19 cellular contexts compared by ENCODE assay signal in genomic region chr3:197504239-197505191, GRCh38. TPM values are rescaled to one million over a fixed set of nuclear protein-coding genes. Genes with fewer than 3 reads are reported as not detected.
A peak's percentile ranks its signal among the peaks of the same experiment; 100 is the strongest.
DNase-seq lines count a peak whose midpoint lies in the region; ATAC-seq, FAIRE-seq and TF ChIP-seq lines count a peak whose summit lies in the region.
"Had no signal": no experiment of that assay in that cellular context is flagged by ENCODE, and none has a peak within 500 bp of the region (broad histone marks: within the 10 kb centered on the region; RNA-seq: fewer than 3 reads in every experiment).

No MANE protein-coding gene starts in this region.

- 51% methylated on average over 19 of the region's 22 CpGs for WGBS in HepG2 (ENCODE audit: low lambda C conversion rate)
- 44% methylated on average over 22 of the region's 22 CpGs for WGBS in smooth muscle cell (ENCODE audit: low lambda C conversion rate)
- WGBS in body of pancreas, 2 donors: 65 to 73% methylated on average over 22 of the region's 22 CpGs

- POLR2A ChIA-PET in RWPE1 (lab: Yijun Ruan, JAX; ENCODE audit: low non-redundant PET) (no interaction called here), HepG2 (lab: Yijun Ruan, JAX) (interaction anchor here (1.3 to 1.6 kb wide), 2 partner anchors 33 to 206 kb away, joined by 3 to 5 read pairs; partner anchors contain the start of gene DLG1)

- TF ChIP-seq EP300 in HepG2 (IDR thresholded peaks at IDR 0.05; ENCODE audit: low read depth in 2 of 2, low read length in 2 of 2): no peak
- no peak for TF ChIP-seq EP300 in HepG2 (CRISPR knock-in tag; IDR thresholded peaks at IDR 0.05; ENCODE audit: borderline replicate concordance)

- no peaks in the 10 kb centered on the region for H3K9me3 ChIP-seq in HepG2 (ENCODE audit: low read length)
- H3K9me3 ChIP-seq in smooth muscle cell (replicated peaks; ENCODE audit: low read depth): no peaks in the 10 kb centered on the region
- no peaks in the 10 kb centered on the region for H3K9me3 ChIP-seq in body of pancreas
- H3K9me3 ChIP-seq: esophagus muscularis mucosa, left lung, uterus had no signal

- CTCF ChIA-PET in RWPE1 (lab: Yijun Ruan, JAX): no interaction called here
- CTCF ChIA-PET in HepG2 (lab: Yijun Ruan, JAX; ENCODE audit: low intra/inter-chr PET ratio, low total read pairs): no interaction called here

- TF ChIP-seq POLR2A in HepG2 (IDR thresholded peaks at IDR 0.05; ENCODE audit: insufficient read depth in 1 of 2, low read depth in 2 of 2, low read length in 2 of 2) (no peak), erythroblast (IDR thresholded peaks at IDR 0.05; ENCODE audit: low read length) (no peak), body of pancreas (IDR thresholded peaks at IDR 0.05) (no peak)

- in situ Hi-C loops in HepG2 (cut with HindIII; ENCODE audit: extremely low pct_ligation_motif_present, low pct_unique_long_range_greater_than_20kb): loop anchor here (10.0 to 25.0 kb wide), 2 partner anchors 210 to 517 kb away; partner anchors contain the start of gene DLG1

- H3K4me2 ChIP-seq in HepG2 (ENCODE audit: low read depth, low read length) (peak overlapping the region; percentile 98), smooth muscle cell (peak overlapping the region; percentile 61)

- H3K27ac ChIP-seq in RWPE1 (peak overlapping the region; percentile 52), dorsolateral prefrontal cortex (peak overlapping the region in 56 of 59 donors; percentile 4 to 98 (median 70)), HepG2 (ENCODE audit: extremely low read length, insufficient read depth, low read length) (no peak overlapping the region), smooth muscle cell (ENCODE audit: low read depth) (no peak overlapping the region), body of pancreas (no peak overlapping the region)
- H3K27ac ChIP-seq: esophagus muscularis mucosa, left lung, uterus had no signal

- ATAC-seq in HepG2 (peak; percentile 13), body of pancreas (no peak)
- ATAC-seq: HCT116; left lung; natural killer cell treated with Interleukin-12 subunit alpha and Interleukin-12 subunit beta and Interleukin-15 and Interleukin-18, amount 100 ng/mL, for 72 hours; Right ventricle myocardium inferior had no signal

- no peak for TF ChIP-seq RAD21 in HepG2 (CRISPR knock-in tag; IDR thresholded peaks at IDR 0.05)

- intact Hi-C loops in dorsolateral prefrontal cortex (cut with DNase I) (loop anchor here (10.0 kb wide), 2 partner anchors 130 to 280 kb away; no protein-coding TSS in a partner anchor), HepG2 (cut with micrococcal nuclease; ENCODE audit: unreplicated experiment) (loop anchor here (5.0 kb wide), 3 partner anchors 132 to 227 kb away; partner anchors contain the start of gene DLG1), body of pancreas (cut with DNase I) (no loop called here)

- H3K4me1 ChIP-seq in HepG2 (ENCODE audit: insufficient read depth, low read length) (peaks cover 70% of the 10 kb centered on the region), smooth muscle cell (ENCODE audit: low read depth) (peaks cover 3% of the 10 kb centered on the region), body of pancreas (peaks cover under 1% of the 10 kb centered on the region)
- H3K4me1 ChIP-seq: uterus had no signal

- DNase-seq in RWPE1 (ENCODE audit: low spot score): no peak
- DNase-seq in dorsolateral prefrontal cortex: peak in 2 of 10 donors; percentile 33 to 39
- no peak for DNase-seq in HepG2 (ENCODE audit: low spot score)
- DNase-seq in smooth muscle cell (lab: John Stamatoyannopoulos, UW; ENCODE audit: unreplicated experiment): no peak
- DNase-seq in erythroblast (lab: John Stamatoyannopoulos, UW): no peak
- DNase-seq in body of pancreas: no peak
- no peak for DNase-seq in NCI-H1048 (lab: John Stamatoyannopoulos, UW)
- DNase-seq: activated CD4-positive, alpha-beta T cell treated with anti-CD3 and anti-CD28 coated beads for 48 hours; activated naive CD4-positive, alpha-beta T cell treated with anti-CD3 and anti-CD28 coated beads, Interleukin-2, amount 50 U/mL, for 16 hours; effector CD4-positive, alpha-beta T cell; KBM-7; left lung; MM.1S; NCI-H526 treated with DMSO at 0.1 percent for 48 hours; uterus had no signal

- H3K9ac ChIP-seq in HepG2 (ENCODE audit: insufficient read depth, low read depth, low read length): no peak overlapping the region
- H3K9ac ChIP-seq in smooth muscle cell (ENCODE audit: low read depth): no peak overlapping the region

- no peaks in the 10 kb centered on the region for H3K27me3 ChIP-seq in dorsolateral prefrontal cortex
- H3K27me3 ChIP-seq in HepG2 (ENCODE audit: control insufficient read depth in 1 of 2, insufficient read depth in 2 of 2, low read length in 2 of 2): no peaks in the 10 kb centered on the region
- no peaks in the 10 kb centered on the region for H3K27me3 ChIP-seq in smooth muscle cell (ENCODE audit: low read depth)
- no peaks in the 10 kb centered on the region for H3K27me3 ChIP-seq in body of pancreas
- H3K27me3 ChIP-seq: esophagus muscularis mucosa, left lung, uterus had no signal

- H3K4me3 ChIP-seq in dorsolateral prefrontal cortex (peak overlapping the region in 12 of 59 donors; percentile 0 to 47 (median 20)), HepG2 (replicated peaks in 1 of 3; ENCODE audit: insufficient read depth in 1 of 3, low read depth in 2 of 3, low read length in 3 of 3) (peak overlapping the region; percentile 15 to 58 (median 28); a peak in 5 of 6 replicates), smooth muscle cell (no peak overlapping the region), body of pancreas (no peak overlapping the region)
- H3K4me3 ChIP-seq: esophagus muscularis mucosa, left lung, uterus had no signal

- H4K20me1 ChIP-seq in HepG2 (ENCODE audit: insufficient read depth, low read length) (no peaks in the 10 kb centered on the region), smooth muscle cell (ENCODE audit: low read depth) (no peaks in the 10 kb centered on the region)

- BruUV-seq in HepG2 (replicated peaks; lab: Mats Ljungman, UMichigan): no TSS peak

- TF ChIP-seq CTCF in RWPE1 (conservative IDR thresholded peaks at IDR 0.05; ENCODE audit: low read depth) (no peak), dorsolateral prefrontal cortex (IDR thresholded peaks at IDR 0.05 in 54 of 56, conservative IDR thresholded peaks at IDR 0.05 in 2 of 56; ENCODE audit: low read depth in 1 of 56, partially characterized antibody in 56 of 56) (no peak), HepG2 (CRISPR knock-in tag; IDR thresholded peaks at IDR 0.05) (no peak), smooth muscle cell (IDR thresholded peaks at IDR 0.05; ENCODE audit: borderline replicate concordance, insufficient read depth, poor library complexity, severe bottlenecking) (no peak), body of pancreas (IDR thresholded peaks at IDR 0.05) (no peak)

- H3F3A ChIP-seq in smooth muscle cell (ENCODE audit: low read depth): peaks cover 9% of the 10 kb centered on the region

- H3K79me2 ChIP-seq in HepG2 (ENCODE audit: insufficient read depth, low read length): no peaks in the 10 kb centered on the region
- H3K79me2 ChIP-seq in smooth muscle cell (ENCODE audit: low read depth): no peaks in the 10 kb centered on the region

- no peak for FAIRE-seq in HepG2 (lab: Jason Lieb, UNC)

- H2AFZ ChIP-seq in HepG2 (ENCODE audit: low read length) (peak overlapping the region; percentile 90), smooth muscle cell (ENCODE audit: low read depth) (no peak overlapping the region)

- H3K36me3 ChIP-seq in HepG2 (replicated peaks in 1 of 2; ENCODE audit: control insufficient read depth in 1 of 2, insufficient read depth in 2 of 2, low read length in 2 of 2): no peaks in the 10 kb centered on the region
- no peaks in the 10 kb centered on the region for H3K36me3 ChIP-seq in smooth muscle cell (ENCODE audit: low read depth)
- H3K36me3 ChIP-seq in body of pancreas (replicated peaks in 1 of 2; ENCODE audit: insufficient read depth in 1 of 2, low read depth in 2 of 2): no peaks in the 10 kb centered on the region
- H3K36me3 ChIP-seq: esophagus muscularis mucosa, left lung, uterus had no signal

TF ChIP-seq in HepG2, 621 proteins besides CTCF, POLR2A, EP300 and RAD21 (continues in another document):
- TF ChIP-seq RNF2 (conservative IDR thresholded peaks at IDR 0.05; ENCODE audit: low read depth) (no peak), SP4 (CRISPR knock-in tag; IDR thresholded peaks at IDR 0.05) (no peak), GABPB1 (CRISPR knock-in tag; IDR thresholded peaks at IDR 0.05) (no peak)

RNA-seq across cellular contexts. Expression of gene BDH1, which starts 51.3 kb away (rescaled TPM):
- total RNA-seq in dorsolateral prefrontal cortex (100 to 1,000 TPM in 35 of 120 experiments, 10 to 100 TPM in 85; 52.3 to 136 (median 86.9) TPM), HepG2 (2016; rRNA removed; fragmentation: Illumina TruSeq; extraction: Trizol) (21.2 and 26.9 TPM in 2 replicates), smooth muscle cell (5.6 and 7.2 TPM in 2 replicates), body of pancreas (1 to 10 TPM; 2.3 to 9.1 TPM)
- total RNA-seq in HepG2 (2016; cell fraction: cytosol; rRNA removed; fragmentation: Illumina TruSeq; extraction: Trizol; ENCODE audit: low read depth): 3.3 and 3.6 TPM in 2 replicates
- 21.4 and 23.7 TPM in 2 replicates for total RNA-seq in HepG2 (2016; cell fraction: insoluble cytoplasmic fraction; rRNA removed; fragmentation: Illumina TruSeq; extraction: Trizol)
- 5.1 and 6.3 TPM in 2 replicates for total RNA-seq in HepG2 (2016; cell fraction: membrane; rRNA removed; fragmentation: Illumina TruSeq; extraction: Trizol)
- total RNA-seq in HepG2 (2016; cell fraction: nucleus; rRNA removed; fragmentation: Illumina TruSeq; extraction: Trizol): 21.5 and 22.1 TPM in 2 replicates
- polyA plus RNA-seq in HepG2 (2011; rRNA removed) (71.9 and 88.5 TPM in 2 replicates), smooth muscle cell (4.0 and 7.5 TPM in 2 replicates)
- 48.3 and 55.2 TPM in 2 replicates for polyA plus RNA-seq in HepG2 (2011; cell fraction: cytosol; rRNA removed)
- 155 and 175 TPM in 2 replicates for polyA plus RNA-seq in HepG2 (2011; cell fraction: nucleus; rRNA removed)
- 58.0 and 95.2 TPM in 2 replicates for polyA plus RNA-seq in HepG2 (2012)
- 3.2 and 4.0 TPM in 2 replicates for polyA plus RNA-seq in HepG2 (2016; cell fraction: cytosol; fragmentation: Illumina TruSeq; extraction: Trizol; ENCODE audit: low read depth)
- polyA plus RNA-seq in HepG2 (2016; cell fraction: insoluble cytoplasmic fraction; fragmentation: Illumina TruSeq; extraction: Trizol; ENCODE audit: low read depth): 25.8 and 27.9 TPM in 2 replicates
- 5.6 and 5.9 TPM in 2 replicates for polyA plus RNA-seq in HepG2 (2016; cell fraction: membrane; fragmentation: Illumina TruSeq; extraction: Trizol; ENCODE audit: low read depth)
- 56.0 and 59.9 TPM in 2 replicates for polyA plus RNA-seq in HepG2 (2016; cell fraction: nucleus; fragmentation: Illumina TruSeq; extraction: Trizol; ENCODE audit: insufficient read depth, low read depth)
- 7.9 and 48.3 TPM in 2 replicates for polyA minus RNA-seq in HepG2 (2011; rRNA and poly(A)+ RNA removed; ENCODE audit: low replicate concordance)
- polyA minus RNA-seq in HepG2 (2011; cell fraction: cytosol; rRNA and poly(A)+ RNA removed): 15.6 and 18.9 TPM in 2 replicates
- 54.7 and 82.6 TPM in 2 replicates for polyA minus RNA-seq in HepG2 (2011; cell fraction: nucleus; rRNA and poly(A)+ RNA removed)

Comparison
In these comparisons a context has a peak if more than half of its experiments do, and no peak if none do; other contexts are left out.
1. H3K27ac ChIP-seq: peak in RWPE1 (single experiment) and dorsolateral prefrontal cortex (56 of 59); none in HepG2 (single experiment), smooth muscle cell (single experiment) and body of pancreas (0 of 4).
2. H3K4me3 ChIP-seq: peak in HepG2 (3 of 3); none in smooth muscle cell (single experiment) and body of pancreas (0 of 2).